ENCODE assay signal across 1 cellular context in the genomic region with DNA sequence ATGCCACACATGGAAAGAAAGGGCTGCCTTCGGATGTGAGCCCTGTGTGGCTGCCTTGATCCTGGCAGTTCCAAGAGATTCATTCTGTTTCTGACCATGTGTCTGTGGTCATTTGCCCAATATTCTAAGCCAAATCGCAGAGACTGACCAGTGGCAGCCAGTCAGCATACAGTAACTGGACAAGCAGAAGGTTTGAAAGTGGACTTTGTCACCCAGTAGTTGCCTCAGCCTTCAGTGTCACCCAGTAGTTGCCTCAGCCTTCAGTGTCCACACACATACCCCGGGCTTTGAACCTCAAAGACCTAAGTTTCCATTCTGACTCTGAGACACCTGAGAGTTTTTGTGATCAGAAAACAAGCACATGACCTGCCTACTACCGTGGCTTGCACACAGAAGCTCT.
TF ChIP-seq lines count a peak whose summit lies in the region.

No MANE protein-coding gene starts in this region.

TF ChIP-seq in HepG2, 621 proteins besides CTCF, POLR2A, EP300 and RAD21 (continued from another document):
- TF ChIP-seq PAXIP1 (CRISPR knock-in tag; conservative IDR thresholded peaks at IDR 0.05) (peak; percentile 57), ZFP91 (CRISPR knock-in tag; IDR thresholded peaks at IDR 0.05; ENCODE audit: borderline replicate concordance) (no peak), HNRNPK (IDR thresholded peaks at IDR 0.05; ENCODE audit: low read depth, low read length, poor library complexity, severe bottlenecking) (no peak), CBX5 (CRISPR knock-in tag; IDR thresholded peaks at IDR 0.05; ENCODE audit: borderline replicate concordance) (peak; percentile 77; the same call in 1 of the 2 replicates), ZNF556 (CRISPR knock-in tag; IDR thresholded peaks at IDR 0.05; ENCODE audit: borderline replicate concordance) (peak; percentile 61; the same call in 1 of the 2 replicates), HNF4A (CRISPR knock-in tag; IDR thresholded peaks at IDR 0.05) (peak; percentile 95), KLF16 (CRISPR knock-in tag; IDR thresholded peaks at IDR 0.05) (0 out of 4 replicates have a peak, but pooled peaks of 1 of the 2 experiments have one; percentile 27), MIER3 (CRISPR knock-in tag; IDR thresholded peaks at IDR 0.05; ENCODE audit: borderline replicate concordance) (peak; percentile 49; the same call in 1 of the 2 replicates), GTF3A (CRISPR knock-in tag; conservative IDR thresholded peaks at IDR 0.05) (no peak), ZBTB33 (CRISPR knock-in tag; IDR thresholded peaks at IDR 0.05) (no peak), HMG20B (CRISPR knock-in tag; conservative IDR thresholded peaks at IDR 0.05) (0 out of 2 replicates have a peak, but pooled peaks have one; percentile 21), ZNF644 (CRISPR knock-in tag; IDR thresholded peaks at IDR 0.05; ENCODE audit: low read depth) (peak; percentile 95), ZNF660 (CRISPR knock-in tag; IDR thresholded peaks at IDR 0.05; ENCODE audit: borderline replicate concordance, low read depth) (no peak), RNF2 (conservative IDR thresholded peaks at IDR 0.05; ENCODE audit: low read depth) (peak; percentile 32; the same call in 1 of the 2 replicates), HDAC1 (CRISPR knock-in tag; IDR thresholded peaks at IDR 0.05) (peak; percentile 44; the same call in 1 of the 2 replicates), SOX6 (IDR thresholded peaks at IDR 0.05) (no peak), SOX6 (CRISPR knock-in tag; IDR thresholded peaks at IDR 0.05) (peak; percentile 53; the same call in 1 of the 2 replicates), HOXA5 (CRISPR knock-in tag; IDR thresholded peaks at IDR 0.05) (no peak), ZFP36L2 (CRISPR knock-in tag; IDR thresholded peaks at IDR 0.05) (no peak)
- TF ChIP-seq, protein P1, sequence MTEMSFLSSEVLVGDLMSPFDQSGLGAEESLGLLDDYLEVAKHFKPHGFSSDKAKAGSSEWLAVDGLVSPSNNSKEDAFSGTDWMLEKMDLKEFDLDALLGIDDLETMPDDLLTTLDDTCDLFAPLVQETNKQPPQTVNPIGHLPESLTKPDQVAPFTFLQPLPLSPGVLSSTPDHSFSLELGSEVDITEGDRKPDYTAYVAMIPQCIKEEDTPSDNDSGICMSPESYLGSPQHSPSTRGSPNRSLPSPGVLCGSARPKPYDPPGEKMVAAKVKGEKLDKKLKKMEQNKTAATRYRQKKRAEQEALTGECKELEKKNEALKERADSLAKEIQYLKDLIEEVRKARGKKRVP (CRISPR knock-in tag; IDR thresholded peaks at IDR 0.05), result peak in 1 of 2 experiments; percentile 87; a peak in 2 of 4 replicates
- TF ChIP-seq, protein P2, sequence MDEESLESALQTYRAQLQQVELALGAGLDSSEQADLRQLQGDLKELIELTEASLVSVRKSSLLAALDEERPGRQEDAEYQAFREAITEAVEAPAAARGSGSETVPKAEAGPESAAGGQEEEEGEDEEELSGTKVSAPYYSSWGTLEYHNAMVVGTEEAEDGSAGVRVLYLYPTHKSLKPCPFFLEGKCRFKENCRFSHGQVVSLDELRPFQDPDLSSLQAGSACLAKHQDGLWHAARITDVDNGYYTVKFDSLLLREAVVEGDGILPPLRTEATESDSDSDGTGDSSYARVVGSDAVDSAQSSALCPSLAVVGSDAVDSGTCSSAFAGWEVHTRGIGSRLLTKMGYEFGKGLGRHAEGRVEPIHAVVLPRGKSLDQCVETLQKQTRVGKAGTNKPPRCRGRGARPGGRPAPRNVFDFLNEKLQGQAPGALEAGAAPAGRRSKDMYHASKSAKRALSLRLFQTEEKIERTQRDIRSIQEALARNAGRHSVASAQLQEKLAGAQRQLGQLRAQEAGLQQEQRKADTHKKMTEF (CRISPR knock-in tag; IDR thresholded peaks at IDR 0.05), result 0 out of 2 replicates have a peak, but pooled peaks have one; percentile 21
